ENCODE assay signal across 9 cellular contexts in genomic region chr3:112974178-112974517, GRCh38. TPM values are rescaled to one million over a fixed set of nuclear protein-coding genes. Genes with fewer than 3 reads are reported as not detected.
DNase-seq lines count a peak whose midpoint lies in the region; ATAC-seq, FAIRE-seq and TF ChIP-seq lines count a peak whose summit lies in the region.
"Had no signal": no experiment of that assay in that cellular context is flagged by ENCODE, and none has a peak within 500 bp of the region (broad histone marks: within the 10 kb centered on the region; RNA-seq: fewer than 3 reads in every experiment).

No MANE protein-coding gene starts in this region.

- ATAC-seq in GM21515 (IDR thresholded peaks at IDR 0.05; ENCODE audit: unreplicated experiment): peak; percentile 36
- no peak for ATAC-seq in gastrocnemius medialis

- peaks cover 49% of the 10 kb centered on the region for H3K79me2 ChIP-seq in MM.1S (ENCODE audit: low read length)

- H3K9me2 ChIP-seq in MM.1S (replicated peaks; ENCODE audit: insufficient read depth, low read length): no peaks in the 10 kb centered on the region

- TF ChIP-seq POLR2A in GM12892 (IDR thresholded peaks at IDR 0.05; ENCODE audit: low read depth, low read length) (no peak), gastrocnemius medialis (IDR thresholded peaks at IDR 0.05) (no peak)

- H3K4me3 Mint-ChIP-seq in HFFc6: no peak overlapping the region

- H3K9me3 ChIP-seq in MM.1S (replicated peaks; ENCODE audit: insufficient read depth, low read length) (no peaks in the 10 kb centered on the region), mononuclear cell (ENCODE audit: low read depth, low read length) (no peaks in the 10 kb centered on the region), gastrocnemius medialis (no peaks in the 10 kb centered on the region)

- peaks cover 20% of the 10 kb centered on the region for H3K27me3 Mint-ChIP-seq in HFFc6 (ENCODE audit: insufficient read depth)

- peaks cover 18% of the 10 kb centered on the region for H3F3A ChIP-seq in MM.1S (ENCODE audit: insufficient read depth, low read length)

- intact Hi-C loops in gastrocnemius medialis (cut with DNase I; ENCODE audit: low total_unique reads): no loop called here

- no peaks in the 10 kb centered on the region for H3K9me3 Mint-ChIP-seq in HFFc6

- H3K27me3 ChIP-seq in MM.1S (replicated peaks; ENCODE audit: insufficient read depth, low read length): no peaks in the 10 kb centered on the region
- no peaks in the 10 kb centered on the region for H3K27me3 ChIP-seq in mononuclear cell (ENCODE audit: insufficient read depth, low read length)
- no peaks in the 10 kb centered on the region for H3K27me3 ChIP-seq in gastrocnemius medialis

- peaks cover 3% of the 10 kb centered on the region; the same call in 1 of the 2 replicates for H3K4me1 Mint-ChIP-seq in HFFc6 (ENCODE audit: low read depth)

- peak overlapping the region; percentile 4; the same call in 1 of the 2 replicates for H2AFZ ChIP-seq in MM.1S (ENCODE audit: low read length)

- H3K4me1 ChIP-seq in MM.1S (ENCODE audit: low read length) (peaks cover 19% of the 10 kb centered on the region), mononuclear cell (ENCODE audit: insufficient read depth, low read length) (peaks cover 56% of the 10 kb centered on the region), gastrocnemius medialis (no peaks in the 10 kb centered on the region)

- DNase-seq in GM12892 (ENCODE audit: insufficient read length) (no peak), MM.1S (no peak), HFFc6 (no peak), gastrocnemius medialis (no peak), NCI-H226 (no peak)
- DNase-seq in activated CD8-positive, alpha-beta memory T cell treated with anti-CD3 and anti-CD28 coated beads for 24 hours: no peak
- DNase-seq: mesendoderm had no signal

- H3K4me3 ChIP-seq in MM.1S (ENCODE audit: low read length) (peak overlapping the region; percentile 63), mononuclear cell (ENCODE audit: low read length) (peak overlapping the region; percentile 42), gastrocnemius medialis (no peak overlapping the region)

- peak overlapping the region; percentile 48 for H3K4me2 ChIP-seq in MM.1S (ENCODE audit: low read depth, low read length)

- peak overlapping the region; percentile 54 for H3K9ac ChIP-seq in MM.1S (ENCODE audit: low read length)

- no peaks in the 10 kb centered on the region for H3K36me3 Mint-ChIP-seq in HFFc6 (ENCODE audit: low read depth)

- peak; percentile 9 for FAIRE-seq in GM12892 (lab: Jason Lieb, UNC)

- H4K20me1 ChIP-seq in MM.1S (ENCODE audit: insufficient read depth, low read length): no peaks in the 10 kb centered on the region

- TF ChIP-seq CTCF in MM.1S (IDR thresholded peaks at IDR 0.05; ENCODE audit: low read length) (no peak), HFFc6 (IDR thresholded peaks at IDR 0.05) (no peak), gastrocnemius medialis (IDR thresholded peaks at IDR 0.05 in 4 of 5, conservative IDR thresholded peaks at IDR 0.05 in 1 of 5) (no peak)

- in situ Hi-C loops in gastrocnemius medialis (cut with MboI; ENCODE audit: low sequenced_read_pairs in 4 of 4): loop anchor here in 1 of 4 donors (10.0 kb wide), 1 partner anchor 239 kb away; no protein-coding TSS in a partner anchor

- H3K27ac Mint-ChIP-seq in HFFc6: no peak overlapping the region

- H3K27ac ChIP-seq in MM.1S (ENCODE audit: low read length) (peak overlapping the region; percentile 75), gastrocnemius medialis (no peak overlapping the region)

- H3K36me3 ChIP-seq in MM.1S (replicated peaks; ENCODE audit: insufficient read depth, low read length): no peaks in the 10 kb centered on the region
- no peaks in the 10 kb centered on the region for H3K36me3 ChIP-seq in gastrocnemius medialis

RNA-seq across cellular contexts. Expression of gene CD200R1, which starts 0.8 kb away (rescaled TPM):
- 2.3 TPM for polyA plus RNA-seq in GM12892 (2012; ENCODE audit: missing spikeins)
- total RNA-seq in mononuclear cell (5.1 TPM), gastrocnemius medialis (under 1 TPM in 3 of 4 donors, not detected in 1; 0.29 to 0.46 (median 0.40) TPM)
- total RNA-seq in HFFc6 (2021; fragmentation: NEBNext Ultra II Directional; extraction: Animal tissue kit (Norgen Biotek cat#: 25700)): not detected

RNA-seq across cellular contexts. Expression of gene GTPBP8, which starts 16.6 kb away (rescaled TPM):
- polyA plus RNA-seq in GM12892 (2012; ENCODE audit: missing spikeins): 12.3 TPM
- 40.6 TPM for total RNA-seq in mononuclear cell
- 10 to 100 TPM; 12.3 to 16.8 (median 14.8) TPM for total RNA-seq in HFFc6 (2021; fragmentation: NEBNext Ultra II Directional; extraction: Animal tissue kit (Norgen Biotek cat#: 25700))
- total RNA-seq in gastrocnemius medialis: 10 to 100 TPM; 21.4 to 78.3 (median 40.7) TPM

Comparison
In these comparisons a context has a peak if more than half of its experiments do, and no peak if none do; other contexts are left out.
1. H3K4me3 ChIP-seq: peak in MM.1S (single experiment) and mononuclear cell (single experiment); none in gastrocnemius medialis (0 of 4).